ENCODE assay signal across 8 cellular contexts in genomic region chr5:139903805-139904565, GRCh38.
DNase-seq lines count a peak whose midpoint lies in the region; ATAC-seq and TF ChIP-seq lines count a peak whose summit lies in the region.

No MANE protein-coding gene starts in this region.

- no peaks in the 10 kb centered on the region for H3K9me3 ChIP-seq in gastroesophageal sphincter
- no peaks in the 10 kb centered on the region for H3K9me3 ChIP-seq in neural progenitor cell (ENCODE audit: low read depth)

- H3K4me2 ChIP-seq in neural progenitor cell: peak overlapping the region; percentile 93

- H3K9ac ChIP-seq in neural progenitor cell: no peak overlapping the region

- no peaks in the 10 kb centered on the region for H3K36me3 ChIP-seq in gastroesophageal sphincter
- no peaks in the 10 kb centered on the region for H3K36me3 ChIP-seq in neural progenitor cell

- H3K27ac Mint-ChIP-seq in T-cell (no peak overlapping the region), neural progenitor cell (no peak overlapping the region)

- 0% methylated on average over 1 of the region's 88 CpGs; no CpG with 5 or more reads in 1 of the 2 donors for WGBS in gastroesophageal sphincter (ENCODE audit: low coverage in 1 of 2), 2 donors

- peaks cover 5% of the 10 kb centered on the region for H3F3A ChIP-seq in neural progenitor cell (ENCODE audit: low read depth)

- H3K4me1 Mint-ChIP-seq in T-cell (peaks cover 5 to 6% (median 6%) of the 10 kb centered on the region in 3 donors), neural progenitor cell (peaks cover 12% of the 10 kb centered on the region)

- H4K20me1 ChIP-seq in neural progenitor cell (ENCODE audit: low read depth): peaks cover 25% of the 10 kb centered on the region

- H2AFZ ChIP-seq in neural progenitor cell (replicated peaks): peak overlapping the region; percentile 89

- peaks cover 31 to 36% of the 10 kb centered on the region in 2 donors for H3K27me3 Mint-ChIP-seq in T-cell
- peaks cover 39% of the 10 kb centered on the region for H3K27me3 Mint-ChIP-seq in neural progenitor cell (ENCODE audit: insufficient read depth, low read depth)

- POLR2A ChIA-PET in T-cell (lab: Charles Lee): no interaction called here

- H3K27me3 ChIP-seq in gastroesophageal sphincter: peaks cover 28% of the 10 kb centered on the region
- H3K27me3 ChIP-seq in neural progenitor cell: peaks cover 95% of the 10 kb centered on the region

- H3K27ac ChIP-seq in gastroesophageal sphincter (peak overlapping the region in 1 of 4 donors; percentile 4), neural progenitor cell (no peak overlapping the region)

- peak overlapping the region; percentile 44 to 57 for H3K4me3 ChIP-seq in gastroesophageal sphincter
- H3K4me3 ChIP-seq in neural progenitor cell: peak overlapping the region; percentile 54

- ATAC-seq in T-cell (replicated peaks in 1 of 4) (peak; percentile 32 to 60 (median 42)), gastroesophageal sphincter (peak; percentile 57), HG03095 (IDR thresholded peaks at IDR 0.05; ENCODE audit: unreplicated experiment) (no peak), GM18870 (IDR thresholded peaks at IDR 0.05; ENCODE audit: unreplicated experiment) (no peak)

- H3K4me3 Mint-ChIP-seq in T-cell (peak overlapping the region; percentile 42 to 59 (median 53)), neural progenitor cell (peak overlapping the region; percentile 80)

- no peaks in the 10 kb centered on the region for H3K79me2 ChIP-seq in neural progenitor cell (ENCODE audit: low read depth)

- H3K9me3 Mint-ChIP-seq in T-cell: no peaks in the 10 kb centered on the region
- H3K9me3 Mint-ChIP-seq in neural progenitor cell: peaks cover 2% of the 10 kb centered on the region

- H3K36me3 Mint-ChIP-seq in T-cell: no peaks in the 10 kb centered on the region
- no peaks in the 10 kb centered on the region for H3K36me3 Mint-ChIP-seq in neural progenitor cell

- no peak for TF ChIP-seq EP300 in gastroesophageal sphincter (IDR thresholded peaks at IDR 0.05)

- DNase-seq in activated CD4-positive, alpha-beta T cell treated with anti-CD3 and anti-CD28 coated beads for 48 hours: peak; percentile 22
- DNase-seq in activated CD4-positive, alpha-beta T cell treated with anti-CD3 and anti-CD28 coated beads for 1 hour: no peak
- DNase-seq in T-cell (peak in 2 of 34 experiments; percentile 5 to 8), neural progenitor cell (ENCODE audit: low spot score) (peak; percentile 84), NCI-H1930 (lab: John Stamatoyannopoulos, UW) (no peak)

- CTCF ChIA-PET in T-cell (lab: Charles Lee): interaction anchor here in 1 of 2 donors (1.0 kb wide), 1 partner anchor 65 kb away, joined by 3 read pairs; no protein-coding TSS in a partner anchor

- TF ChIP-seq POLR2A in gastroesophageal sphincter (IDR thresholded peaks at IDR 0.05): no peak

- H3K4me1 ChIP-seq in gastroesophageal sphincter (peaks cover 0 to 25% (median 16%) of the 10 kb centered on the region in 3 donors), neural progenitor cell (peaks cover 20% of the 10 kb centered on the region)

- TF ChIP-seq CTCF in gastroesophageal sphincter (IDR thresholded peaks at IDR 0.05) (no peak), neural progenitor cell (IDR thresholded peaks at IDR 0.05) (no peak)

Comparison
In these comparisons a context has a peak if more than half of its experiments do, and no peak if none do; other contexts are left out.
1. DNase-seq: peak in activated CD4-positive, alpha-beta T cell treated with anti-CD3 and anti-CD28 coated beads for 48 hours (single experiment) and neural progenitor cell (single experiment); none in activated CD4-positive, alpha-beta T cell treated with anti-CD3 and anti-CD28 coated beads for 1 hour (single experiment) and NCI-H1930 (0 of 2).
2. ATAC-seq: peak in T-cell (4 of 4) and gastroesophageal sphincter (single experiment); none in HG03095 (single experiment) and GM18870 (single experiment).